Comparison of ENCODE assay signal across 18 cellular contexts in genomic region chr9:95201201-95201600, GRCh38.
A peak's percentile ranks its signal among the peaks of the same experiment; 100 is the strongest.
DNase-seq lines count a peak whose midpoint lies in the region; ATAC-seq and TF ChIP-seq lines count a peak whose summit lies in the region.
"Had no signal": no experiment of that assay in that cellular context is flagged by ENCODE, and none has a peak within 500 bp of the region (broad histone marks: within the 10 kb centered on the region; RNA-seq: fewer than 3 reads in every experiment).

No MANE protein-coding gene starts in this region.

- H3K9me3 ChIP-seq in SJSA1 (replicated peaks) (no peaks in the 10 kb centered on the region), thyroid gland (no peaks in the 10 kb centered on the region)
- H3K9me3 ChIP-seq: BLaER1 treated with 17β-estradiol and CSF1 and Interleukin-3, amounts not matched to agents 10 nM and 100 nM had no signal

- H3K27me3 ChIP-seq in SJSA1 (replicated peaks) (no peaks in the 10 kb centered on the region), thyroid gland (no peaks in the 10 kb centered on the region)
- H3K27me3 ChIP-seq: BLaER1 treated with 17β-estradiol and CSF1 and Interleukin-3, amounts not matched to agents 10 nM and 100 nM had no signal

- DNase-seq in SJSA1 (ENCODE audit: low read depth in 1 of 2, low spot score in 2 of 2) (peak in 1 of 2 experiments; percentile 9), astrocyte of the spinal cord (ENCODE audit: low read depth, low spot score) (peak; percentile 38), iris pigment epithelial cell (ENCODE audit: low read depth) (peak; percentile 6), thyroid gland (no peak), mesenteric fat pad (ENCODE audit: low spot score) (no peak)
- DNase-seq: AML-193; CD4-positive, alpha-beta T cell; H7; MM.1S; NCI-H2029; NCI-H69; OCI-M1; SIG-M5 had no signal

- H3K4me3 ChIP-seq in SJSA1 (no peak overlapping the region), astrocyte of the spinal cord (ENCODE audit: low read depth, low read length) (no peak overlapping the region), thyroid gland (replicated peaks in 1 of 3) (no peak overlapping the region)
- H3K4me3 ChIP-seq: BLaER1 treated with 17β-estradiol and CSF1 and Interleukin-3, amounts not matched to agents 10 nM and 100 nM had no signal

- H3K36me3 ChIP-seq in SJSA1 (no peaks in the 10 kb centered on the region), thyroid gland (no peaks in the 10 kb centered on the region)
- H3K36me3 ChIP-seq: BLaER1 treated with 17β-estradiol and CSF1 and Interleukin-3, amounts not matched to agents 10 nM and 100 nM had no signal

- H3K4me1 ChIP-seq in SJSA1 (replicated peaks) (peaks cover 47% of the 10 kb centered on the region), thyroid gland (peaks cover 18 to 30% of the 10 kb centered on the region in 2 donors)

- H3K27ac ChIP-seq in SJSA1 (peak overlapping the region; percentile 20; the same call in 1 of the 2 replicates), thyroid gland (peak overlapping the region; percentile 20 to 56 (median 32))
- H3K27ac ChIP-seq: BLaER1 treated with 17β-estradiol and CSF1 and Interleukin-3, amounts not matched to agents 10 nM and 100 nM; KMS-11 had no signal

- ATAC-seq in HG03095 (IDR thresholded peaks at IDR 0.05; ENCODE audit: unreplicated experiment) (no peak), HG03439 (IDR thresholded peaks at IDR 0.05; ENCODE audit: unreplicated experiment) (no peak)
- ATAC-seq: SK-N-SH treated with all-trans-retinoic acid at 6 μM for 48 hours had no signal

- intact Hi-C loops in thyroid gland (cut with DNase I), result no loop called here

- TF ChIP-seq CTCF in astrocyte of the spinal cord (IDR thresholded peaks at IDR 0.05; ENCODE audit: low read depth, low read length), result no peak
- TF ChIP-seq CTCF in thyroid gland (IDR thresholded peaks at IDR 0.05), result peak in 1 of 6 experiments; percentile 4

- in situ Hi-C loops in astrocyte of the spinal cord (cut with HindIII; ENCODE audit: low sequenced_read_pairs), result no loop called here

- TF ChIP-seq POLR2A in thyroid gland (IDR thresholded peaks at IDR 0.05), result no peak

- WGBS in thyroid gland, 2 donors, result 36 to 47% methylated on average over 4 of the region's 4 CpGs

Comparison
In these comparisons a context has a peak if more than half of its experiments do, and no peak if none do; other contexts are left out.
1. DNase-seq: peak in astrocyte of the spinal cord (single experiment) and iris pigment epithelial cell (single experiment); none in thyroid gland (0 of 2) and mesenteric fat pad (single experiment).